ENCODE assay signal across 19 cellular contexts in genomic region chr17:4856937-4857314, GRCh38. TPM values are rescaled to one million over a fixed set of nuclear protein-coding genes. Genes with fewer than 3 reads are reported as not detected.
DNase-seq lines count a peak whose midpoint lies in the region; ATAC-seq, FAIRE-seq and TF ChIP-seq lines count a peak whose summit lies in the region.
"Had no signal": no experiment of that assay in that cellular context is flagged by ENCODE, and none has a peak within 500 bp of the region (broad histone marks: within the 10 kb centered on the region; RNA-seq: fewer than 3 reads in every experiment).

No MANE protein-coding gene starts in this region.

- no peak overlapping the region for H2BK20ac ChIP-seq in H9 (ENCODE audit: low read depth, low read length, poor library complexity, severe bottlenecking)

- H3K27me3 Mint-ChIP-seq in H9 (ENCODE audit: low read depth): no peaks in the 10 kb centered on the region
- H3K27me3 Mint-ChIP-seq: B cell, T-helper 17 cell had no signal

- H3K14ac ChIP-seq in H9 (ENCODE audit: insufficient read depth, low read length): no peak overlapping the region

- no peaks in the 10 kb centered on the region for H3K23me2 ChIP-seq in H9 (ENCODE audit: insufficient read length, low read depth, low read length, poor library complexity, severe bottlenecking)

- no peak for FAIRE-seq in GM12878 (lab: Jason Lieb, UNC)
- FAIRE-seq: astrocyte, H54, HTR-8/SVneo had no signal

- H4K8ac ChIP-seq in H9 (replicated peaks; ENCODE audit: insufficient read length, low read depth, low read length): no peak overlapping the region

- intact Hi-C loops in GM12878 (cut with micrococcal nuclease; ENCODE audit: unreplicated experiment): no loop called here
- intact Hi-C loops in gastrocnemius medialis (cut with DNase I; ENCODE audit: low total_unique reads): no loop called here

- H3K56ac ChIP-seq in H9 (ENCODE audit: insufficient read length, low read depth, low read length): no peak overlapping the region

- no peak overlapping the region for H2BK12ac ChIP-seq in H9 (ENCODE audit: insufficient read length, low read depth, low read length)

- H3K9me3 ChIP-seq in H9 (ENCODE audit: control insufficient read depth, low read depth, low read length): no peaks in the 10 kb centered on the region
- H3K9me3 ChIP-seq in GM12878 (replicated peaks; ENCODE audit: control insufficient read depth, insufficient read depth, low read length): no peaks in the 10 kb centered on the region
- H3K9me3 ChIP-seq in gastrocnemius medialis: no peaks in the 10 kb centered on the region

- peaks cover 1 to 3% of the 10 kb centered on the region in 2 experiments; a peak in 3 of 4 replicates for H3K36me3 ChIP-seq in GM12878 (ENCODE audit: control insufficient read depth in 2 of 2, insufficient read depth in 2 of 2, low read length in 1 of 2)
- H3K36me3 ChIP-seq in gastrocnemius medialis: no peaks in the 10 kb centered on the region

- SMC1A ChIA-PET in GM12878 (lab: Charles Lee; ENCODE audit: uncharacterized antibody, unreplicated experiment): interaction anchor here (1.1 kb wide), 1 partner anchor 108 kb away, joined by 3 read pairs; no protein-coding TSS in a partner anchor

- no peak for ATAC-seq in GM12878
- no peak for ATAC-seq in gastrocnemius medialis
- ATAC-seq in SK-N-SH treated with all-trans-retinoic acid at 6 μM for 48 hours: no peak
- ATAC-seq: T-helper 17 cell had no signal

- H2BK5ac ChIP-seq in H9 (ENCODE audit: insufficient read length, low read length): no peak overlapping the region

- H2BK15ac ChIP-seq in H9 (ENCODE audit: low read depth, low read length): no peak overlapping the region

- no peak overlapping the region for H3K4me3 ChIP-seq in GM12878
- H3K4me3 ChIP-seq in gastrocnemius medialis: no peak overlapping the region

- H3K4ac ChIP-seq in H9 (ENCODE audit: low read depth, low read length): no peak overlapping the region

- H3K27me3 ChIP-seq in H9 (ENCODE audit: insufficient read depth, low read length) (no peaks in the 10 kb centered on the region), GM12878 (replicated peaks in 1 of 2; ENCODE audit: control insufficient read depth in 2 of 2, insufficient read depth in 2 of 2, low read length in 1 of 2) (no peaks in the 10 kb centered on the region), layer of hippocampus (ENCODE audit: control insufficient read depth, insufficient read depth, low read length) (no peaks in the 10 kb centered on the region), gastrocnemius medialis (no peaks in the 10 kb centered on the region)

- no peak for DNase-seq in H9
- no peak for DNase-seq in GM12878 (ENCODE audit: low read depth, low spot score)
- DNase-seq in gastrocnemius medialis: no peak
- DNase-seq in AG08395 (ENCODE audit: low spot score): no peak
- no peak for DNase-seq in NCI-H1436 treated with DMSO at 0.1 percent for 48 hours (lab: John Stamatoyannopoulos, UW)
- no peak for DNase-seq in NAMALWA (ENCODE audit: low spot score)
- DNase-seq: activated CD4-positive, CD25-positive, alpha-beta regulatory T cell; activated gamma-delta T cell; cortex of kidney; islet precursor cell; NCI-H2227 treated with DMSO at 0.1 percent for 48 hours; NK-92 treated with Interleukin-12 subunit alpha and Interleukin-12 subunit beta, amount 100 ng/mL, for 24 hours; T-helper 17 cell had no signal

- H3K9me3 Mint-ChIP-seq in H9: no peaks in the 10 kb centered on the region

- H3T11ph ChIP-seq in H9 (ENCODE audit: low read length): no peak overlapping the region

- no CpG with 5 or more reads among the region's 7 CpGs for WGBS in H9 (ENCODE audit: extremely low coverage, insufficient read length, low lambda C conversion rate)
- 100% methylated on average over 7 of the region's 7 CpGs for WGBS in GM12878 (ENCODE audit: insufficient coverage, insufficient replicate concordance, low lambda C conversion rate, missing lambda C conversion rate)

- RAD21 ChIA-PET in GM12878 (lab: Charles Lee; ENCODE audit: unreplicated experiment): no interaction called here

- TF ChIP-seq RAD21 in GM12878 (IDR thresholded peaks at IDR 0.05; ENCODE audit: insufficient read depth, low read depth, low read length): no peak

- no peak overlapping the region for H4K5ac ChIP-seq in H9 (ENCODE audit: insufficient read length, low read depth, low read length)

- no peak overlapping the region for H4K91ac ChIP-seq in H9 (ENCODE audit: insufficient read length, low read depth, low read length)

- H3K79me1 ChIP-seq in H9 (ENCODE audit: insufficient read depth, low read depth, low read length, poor library complexity, severe bottlenecking): no peaks in the 10 kb centered on the region

- BruUV-seq in GM12878 (replicated peaks; lab: Mats Ljungman, UMichigan): TSS peak; percentile 65

- H3K27ac ChIP-seq in H9 (ENCODE audit: insufficient read length, low read depth, low read length): no peak overlapping the region
- no peak overlapping the region for H3K27ac ChIP-seq in GM12878 (ENCODE audit: control insufficient read depth, insufficient read depth)
- peak overlapping the region; percentile 93 for H3K27ac ChIP-seq in layer of hippocampus (ENCODE audit: low read depth, low read length)
- peak overlapping the region in 3 of 4 donors; percentile 41 to 61 (median 46) for H3K27ac ChIP-seq in gastrocnemius medialis

- TF ChIP-seq EP300 in GM12878 (IDR thresholded peaks at IDR 0.05; ENCODE audit: borderline replicate concordance in 1 of 2, control insufficient read depth in 1 of 2, low read depth in 2 of 2, low read length in 2 of 2): no peak

- CTCF ChIA-PET in GM12878 (lab: Yijun Ruan, JAX): no interaction called here

- H3K79me2 ChIP-seq in H9 (ENCODE audit: insufficient read depth, low read length) (no peaks in the 10 kb centered on the region), GM12878 (ENCODE audit: control insufficient read depth, insufficient read depth, low read length) (no peaks in the 10 kb centered on the region)

- TF ChIP-seq POLR2A in GM12878 (IDR thresholded peaks at IDR 0.05; ENCODE audit: low read depth, low read length) (no peak), gastrocnemius medialis (IDR thresholded peaks at IDR 0.05) (no peak)

- no peak overlapping the region for H2BK120ac ChIP-seq in H9 (ENCODE audit: low read depth, low read length, poor library complexity, severe bottlenecking)

- H2AFZ ChIP-seq in H9 (ENCODE audit: low read length): no peak overlapping the region
- no peak overlapping the region for H2AFZ ChIP-seq in GM12878 (ENCODE audit: control insufficient read depth, low read depth, low read length)

- in situ Hi-C loops in GM12878 (cut with MboI): no loop called here
- in situ Hi-C loops in gastrocnemius medialis (cut with MboI; ENCODE audit: low sequenced_read_pairs in 4 of 4): no loop called here

- H3K4me1 Mint-ChIP-seq in H9: peaks cover 64 to 66% of the 10 kb centered on the region in 2 experiments

- H3K4me1 ChIP-seq in H9 (ENCODE audit: insufficient read depth, low read length) (peaks cover 21% of the 10 kb centered on the region; the same call in 1 of the 2 replicates), GM12878 (ENCODE audit: control insufficient read depth, insufficient read depth, low read length) (no peaks in the 10 kb centered on the region), gastrocnemius medialis (peaks cover 18 to 25% of the 10 kb centered on the region in 2 donors)

- H3K27ac Mint-ChIP-seq in H9: peak overlapping the region; percentile 77 to 92 (median 83)
- H3K27ac Mint-ChIP-seq: B cell, T-helper 17 cell had no signal

- H4K20me1 ChIP-seq in H9 (ENCODE audit: control insufficient read depth, insufficient read depth, insufficient read length) (no peaks in the 10 kb centered on the region), GM12878 (ENCODE audit: control insufficient read depth, insufficient read depth) (no peaks in the 10 kb centered on the region)

- POLR2A ChIA-PET in GM12878 (lab: Charles Lee): no interaction called here

- H3K23ac ChIP-seq in H9 (ENCODE audit: insufficient read length, low read depth, low read length): no peak overlapping the region

- H3K18ac ChIP-seq in H9 (ENCODE audit: insufficient read length, low read depth, low read length): no peak overlapping the region

- H3K9ac ChIP-seq in H9 (ENCODE audit: extremely low read depth, insufficient read length, low read length): no peak overlapping the region
- no peak overlapping the region for H3K9ac ChIP-seq in GM12878 (ENCODE audit: control insufficient read depth, insufficient read depth, low read length)

- H3K36me3 Mint-ChIP-seq in H9 (ENCODE audit: insufficient read depth in 1 of 3, low read depth in 3 of 3): peaks cover 0 to 17% (median 5%) of the 10 kb centered on the region in 3 experiments; a peak in 5 of 7 replicates

- no peak for TF ChIP-seq CTCF in H9 (conservative IDR thresholded peaks at IDR 0.05)
- no peak for TF ChIP-seq CTCF in GM12878 (IDR thresholded peaks at IDR 0.05 in 2 of 3, conservative IDR thresholded peaks at IDR 0.05 in 1 of 3; ENCODE audit: control insufficient read depth in 2 of 3, extremely low read depth in 1 of 3, insufficient read depth in 1 of 3, low read depth in 3 of 3, low read length in 3 of 3)
- TF ChIP-seq CTCF in gastrocnemius medialis (IDR thresholded peaks at IDR 0.05 in 4 of 5, conservative IDR thresholded peaks at IDR 0.05 in 1 of 5): no peak

- no peak overlapping the region for H2AK5ac ChIP-seq in H9 (ENCODE audit: insufficient read length, low read length)

- peak overlapping the region in 1 of 2 experiments; percentile 10; a peak in 2 of 5 replicates for H3K4me3 Mint-ChIP-seq in H9
- H3K4me3 Mint-ChIP-seq: B cell had no signal

- H3K4me2 ChIP-seq in H9 (ENCODE audit: insufficient read depth, insufficient read length, low read length) (no peak overlapping the region), GM12878 (ENCODE audit: control insufficient read depth, insufficient read depth) (no peak overlapping the region)

RNA-seq across cellular contexts. Expression of gene MINK1, which starts 23.8 kb away (rescaled TPM):
- total RNA-seq in H9 (2021): 64.3 and 68.8 TPM in 2 replicates
- total RNA-seq in GM12878 (2013; cell fraction: nucleolus; rRNA removed): 99.5 and 120 TPM in 2 replicates
- total RNA-seq in GM12878 (2014; rRNA removed): 13.0 and 15.8 TPM in 2 replicates
- total RNA-seq in GM12878 (2014; rRNA removed; fragmentation: Illumina TruSeq; extraction: Trizol): 11.7 and 12.0 TPM in 2 replicates
- 48.5 and 55.6 TPM in 2 replicates for total RNA-seq in GM12878 (2021)
- 24.8 TPM for polyA plus RNA-seq in GM12878 (2011; ENCODE audit: low read depth)
- 15.2 and 31.2 TPM in 2 replicates for polyA plus RNA-seq in GM12878 (2011; rRNA removed)
- polyA plus RNA-seq in GM12878 (2011; cell fraction: cytosol; rRNA removed): 17.4 and 22.8 TPM in 2 replicates
- polyA plus RNA-seq in GM12878 (2011; cell fraction: nucleus; rRNA removed): 236 and 262 TPM in 2 replicates
- 58.2 and 68.4 TPM in 2 replicates for polyA plus RNA-seq in GM12878 (2012)
- polyA plus RNA-seq in GM12878 (2014; fragmentation: Illumina TruSeq; extraction: Trizol): 19.8 and 22.4 TPM in 2 replicates
- under 1 TPM; 0.08 to 0.20 TPM for polyA plus RNA-seq in GM12878 (2014; fragmentation: Nextera tagmentation; extraction: Ambion mirVana)
- polyA plus RNA-seq in GM12878 (2014; rRNA removed): 31.6 and 38.1 TPM in 2 replicates
- polyA plus RNA-seq in GM12878 (2016; fragmentation: Nextera tagmentation; extraction: Ambion mirVana): 10 to 100 TPM; 13.9 to 14.3 TPM
- 34.9 and 37.1 TPM in 2 replicates for polyA minus RNA-seq in GM12878 (2011; rRNA and poly(A)+ RNA removed)
- 12.6 and 16.6 TPM in 2 replicates for polyA minus RNA-seq in GM12878 (2011; cell fraction: cytosol; rRNA and poly(A)+ RNA removed)
- 29.5 and 36.9 TPM in 2 replicates for polyA minus RNA-seq in GM12878 (2011; cell fraction: nucleus; rRNA and poly(A)+ RNA removed)
- 10 to 100 TPM; 11.7 to 20.2 (median 15.3) TPM for total RNA-seq in gastrocnemius medialis

RNA-seq across cellular contexts. Expression of gene C17orf107, which starts 42.4 kb away (rescaled TPM):
- total RNA-seq in H9 (2021): 4.0 and 4.4 TPM in 2 replicates
- 0.31 TPM in 1 of 2 replicates, not detected in the other for total RNA-seq in GM12878 (2013; cell fraction: nucleolus; rRNA removed)
- 0.23 and 0.33 TPM in 2 replicates for total RNA-seq in GM12878 (2014; rRNA removed)
- 0.18 TPM in 1 of 2 replicates, not detected in the other for total RNA-seq in GM12878 (2014; rRNA removed; fragmentation: Illumina TruSeq; extraction: Trizol)
- total RNA-seq in GM12878 (2021): 0.16 and 0.46 TPM in 2 replicates
- 0.28 TPM for polyA plus RNA-seq in GM12878 (2011; ENCODE audit: low read depth)
- polyA plus RNA-seq in GM12878 (2011; rRNA removed): 0.05 TPM in 1 of 2 replicates, not detected in the other
- 0.02 and 0.03 TPM in 2 replicates for polyA plus RNA-seq in GM12878 (2011; cell fraction: cytosol; rRNA removed)
- 0.15 and 0.51 TPM in 2 replicates for polyA plus RNA-seq in GM12878 (2011; cell fraction: nucleus; rRNA removed)
- 0.48 and 0.53 TPM in 2 replicates for polyA plus RNA-seq in GM12878 (2012)
- 0.09 TPM in 1 of 2 replicates, not detected in the other for polyA plus RNA-seq in GM12878 (2014; fragmentation: Illumina TruSeq; extraction: Trizol)
- not detected for polyA plus RNA-seq in GM12878 (2014; fragmentation: Nextera tagmentation; extraction: Ambion mirVana)
- polyA plus RNA-seq in GM12878 (2014; rRNA removed): 0.18 TPM in 1 of 2 replicates, not detected in the other
- under 1 TPM; 0.07 to 0.11 TPM for polyA plus RNA-seq in GM12878 (2016; fragmentation: Nextera tagmentation; extraction: Ambion mirVana)
- polyA minus RNA-seq in GM12878 (2011; rRNA and poly(A)+ RNA removed): 0.05 TPM in 1 of 2 replicates, not detected in the other
- not detected in 2 replicates for polyA minus RNA-seq in GM12878 (2011; cell fraction: cytosol; rRNA and poly(A)+ RNA removed)
- 0.73 and 1.1 TPM in 2 replicates for polyA minus RNA-seq in GM12878 (2011; cell fraction: nucleus; rRNA and poly(A)+ RNA removed)
- under 1 TPM in 2 of 4 donors, not detected in 2; 0.10 to 0.33 TPM for total RNA-seq in gastrocnemius medialis

RNA-seq across cellular contexts. Expression of gene CHRNE, which starts 46.0 kb away (rescaled TPM):
- total RNA-seq in H9 (2021): 0.31 and 0.61 TPM in 2 replicates
- total RNA-seq in GM12878 (2013; cell fraction: nucleolus; rRNA removed): 0.33 TPM in 1 of 2 replicates, not detected in the other
- 0.11 TPM in 1 of 2 replicates, not detected in the other for total RNA-seq in GM12878 (2014; rRNA removed)
- total RNA-seq in GM12878 (2014; rRNA removed; fragmentation: Illumina TruSeq; extraction: Trizol): not detected in 2 replicates
- 0.08 and 0.10 TPM in 2 replicates for total RNA-seq in GM12878 (2021)
- 0.10 TPM for polyA plus RNA-seq in GM12878 (2011; ENCODE audit: low read depth)
- polyA plus RNA-seq in GM12878 (2011; rRNA removed): 0.05 TPM in 1 of 2 replicates, not detected in the other
- 0.03 TPM in 1 of 2 replicates, not detected in the other for polyA plus RNA-seq in GM12878 (2011; cell fraction: cytosol; rRNA removed)
- polyA plus RNA-seq in GM12878 (2011; cell fraction: nucleus; rRNA removed): 0.45 and 0.61 TPM in 2 replicates
- polyA plus RNA-seq in GM12878 (2012): 0.10 and 0.15 TPM in 2 replicates
- not detected in 2 replicates for polyA plus RNA-seq in GM12878 (2014; fragmentation: Illumina TruSeq; extraction: Trizol)
- polyA plus RNA-seq in GM12878 (2014; fragmentation: Nextera tagmentation; extraction: Ambion mirVana): under 1 TPM in 1 of 2 experiments, not detected in 1; 0.05 TPM
- polyA plus RNA-seq in GM12878 (2014; rRNA removed): 0.22 TPM in 1 of 2 replicates, not detected in the other
- polyA plus RNA-seq in GM12878 (2016; fragmentation: Nextera tagmentation; extraction: Ambion mirVana): not detected
- not detected in 2 replicates for polyA minus RNA-seq in GM12878 (2011; rRNA and poly(A)+ RNA removed)
- polyA minus RNA-seq in GM12878 (2011; cell fraction: cytosol; rRNA and poly(A)+ RNA removed): not detected in 2 replicates
- polyA minus RNA-seq in GM12878 (2011; cell fraction: nucleus; rRNA and poly(A)+ RNA removed): not detected in 2 replicates
- total RNA-seq in gastrocnemius medialis: 1 to 10 TPM in 1 of 4 donors, under 1 TPM in 2, not detected in 1; 0.33 to 1.9 (median 0.52) TPM

RNA-seq across cellular contexts. Expression of gene PLD2, which starts 50.0 kb away (rescaled TPM):
- 63.3 and 66.6 TPM in 2 replicates for total RNA-seq in H9 (2021)
- 15.7 and 17.6 TPM in 2 replicates for total RNA-seq in GM12878 (2013; cell fraction: nucleolus; rRNA removed)
- 9.4 and 12.2 TPM in 2 replicates for total RNA-seq in GM12878 (2014; rRNA removed)
- 7.3 and 8.1 TPM in 2 replicates for total RNA-seq in GM12878 (2014; rRNA removed; fragmentation: Illumina TruSeq; extraction: Trizol)
- total RNA-seq in GM12878 (2021): 12.9 and 15.2 TPM in 2 replicates
- polyA plus RNA-seq in GM12878 (2011; ENCODE audit: low read depth): 3.8 TPM
- polyA plus RNA-seq in GM12878 (2011; rRNA removed): 4.4 and 7.7 TPM in 2 replicates
- 7.0 and 8.7 TPM in 2 replicates for polyA plus RNA-seq in GM12878 (2011; cell fraction: cytosol; rRNA removed)
- 37.9 and 42.8 TPM in 2 replicates for polyA plus RNA-seq in GM12878 (2011; cell fraction: nucleus; rRNA removed)
- 11.6 TPM in 2 replicates for polyA plus RNA-seq in GM12878 (2012)
- polyA plus RNA-seq in GM12878 (2014; fragmentation: Illumina TruSeq; extraction: Trizol): 5.1 and 6.8 TPM in 2 replicates
- polyA plus RNA-seq in GM12878 (2014; fragmentation: Nextera tagmentation; extraction: Ambion mirVana): under 1 TPM; 0.71 to 0.73 TPM
- 13.9 and 16.5 TPM in 2 replicates for polyA plus RNA-seq in GM12878 (2014; rRNA removed)
- polyA plus RNA-seq in GM12878 (2016; fragmentation: Nextera tagmentation; extraction: Ambion mirVana): 1 to 10 TPM; 4.8 to 5.3 TPM
- polyA minus RNA-seq in GM12878 (2011; rRNA and poly(A)+ RNA removed): 6.2 and 11.5 TPM in 2 replicates
- 1.6 and 2.8 TPM in 2 replicates for polyA minus RNA-seq in GM12878 (2011; cell fraction: cytosol; rRNA and poly(A)+ RNA removed)
- polyA minus RNA-seq in GM12878 (2011; cell fraction: nucleus; rRNA and poly(A)+ RNA removed): 8.7 and 10.6 TPM in 2 replicates
- total RNA-seq in gastrocnemius medialis: 1 to 10 TPM; 2.8 to 5.8 (median 4.2) TPM

Comparison
In these comparisons a context has a peak if more than half of its experiments do, and no peak if none do; other contexts are left out.
1. H3K27ac ChIP-seq: peak in layer of hippocampus (single experiment) and gastrocnemius medialis (3 of 4); none in H9 (single experiment) and GM12878 (single experiment).